ENCODE assay signal across 6 cellular contexts in the genomic region with DNA sequence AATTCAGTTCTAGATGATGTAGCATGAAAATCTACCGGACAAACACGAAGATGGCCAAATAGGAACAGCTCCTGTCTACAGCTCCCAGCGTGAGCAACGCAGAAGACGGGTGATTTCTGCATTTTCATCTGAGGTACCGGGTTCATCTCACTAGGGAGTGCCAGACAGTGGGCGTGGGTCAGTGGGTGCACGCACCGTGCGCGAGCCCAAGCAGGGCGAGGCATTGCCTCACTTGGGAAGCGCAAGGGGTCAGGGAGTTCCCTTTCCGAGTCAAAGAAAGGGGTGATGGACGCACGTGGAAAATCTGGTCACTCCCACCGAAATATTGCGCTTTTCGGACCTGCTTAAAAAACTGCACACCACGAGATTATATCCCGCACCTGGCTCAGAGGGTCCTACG.
DNase-seq lines count a peak whose midpoint lies in the region; ATAC-seq, FAIRE-seq and TF ChIP-seq lines count a peak whose summit lies in the region.
"Not testable (repeated sequence)": the region's sequence is repeated elsewhere in the genome, so short reads cannot be mapped to it uniquely, and the experiment has no call there.

No MANE protein-coding gene starts in this region.

- H3K4ac ChIP-seq in H9 (ENCODE audit: low read depth, low read length); H1 (replicated peaks; ENCODE audit: insufficient read length, low read depth, low read length): not testable (repeated sequence)

- not testable (repeated sequence) for H2BK12ac ChIP-seq in H9 (ENCODE audit: insufficient read length, low read depth, low read length)
- H2BK12ac ChIP-seq in H1 (ENCODE audit: low read depth, low read length), result peak overlapping the region; percentile 60; the same call in 1 of the 2 replicates

- H3K4me1 ChIP-seq in Caco-2; H9 (ENCODE audit: insufficient read depth, low read length); K562 (replicated peaks in 1 of 2; ENCODE audit: control insufficient read depth in 2 of 2, insufficient read depth in 2 of 2, low read length in 2 of 2); H1 (replicated peaks in 1 of 4; ENCODE audit: control insufficient read depth in 3 of 4, insufficient read depth in 4 of 4, low read length in 3 of 4): not testable (repeated sequence)

- not testable (repeated sequence) for H3K79me1 ChIP-seq in H9 (ENCODE audit: insufficient read depth, low read depth, low read length, poor library complexity, severe bottlenecking); H1 (ENCODE audit: low read depth, low read length)

- not testable (repeated sequence) for H3K23me2 ChIP-seq in H9 (ENCODE audit: insufficient read length, low read depth, low read length, poor library complexity, severe bottlenecking); H1 (ENCODE audit: low read depth, low read length)

- H2AFZ ChIP-seq in H9 (ENCODE audit: low read length), result not testable (repeated sequence)
- H2AFZ ChIP-seq in K562 (ENCODE audit: low read depth, low read length), result 0 out of 2 replicates have a peak overlapping the region, but pooled peaks have one; percentile 14
- 0 out of 2 replicates have a peak overlapping the region, but pooled peaks have one; percentile 85 for H2AFZ ChIP-seq in H1 (ENCODE audit: low read length)

- not testable (repeated sequence) for H3K27me3 Mint-ChIP-seq in Caco-2 (ENCODE audit: insufficient read depth, unreplicated experiment); H9 (ENCODE audit: low read depth); WTC11 (ENCODE audit: low read depth)

- not testable (repeated sequence) for H2BK5ac ChIP-seq in H9 (ENCODE audit: insufficient read length, low read length); H1 (ENCODE audit: low read depth, low read length)

- not testable (repeated sequence) for H2BK20ac ChIP-seq in H9 (ENCODE audit: low read depth, low read length, poor library complexity, severe bottlenecking); H1 (ENCODE audit: low read length)

- H3K4me2 ChIP-seq in H9 (ENCODE audit: insufficient read depth, insufficient read length, low read length); K562 (ENCODE audit: insufficient read depth, low read length); H1 (ENCODE audit: insufficient read depth in 1 of 2, low read depth in 2 of 2, low read length in 2 of 2): not testable (repeated sequence)

- not testable (repeated sequence) for H3K4me1 Mint-ChIP-seq in Caco-2 (ENCODE audit: low read depth, unreplicated experiment); H9
- peaks cover 14% of the 10 kb centered on the region for H3K4me1 Mint-ChIP-seq in WTC11

- not testable (repeated sequence) for H4K5ac ChIP-seq in H9 (ENCODE audit: insufficient read length, low read depth, low read length); H1 (ENCODE audit: insufficient read length, low read depth, low read length)

- ATAC-seq in WTC11, K562: not testable (repeated sequence)

- H3K18ac ChIP-seq in H9 (ENCODE audit: insufficient read length, low read depth, low read length); H1 (ENCODE audit: extremely low read depth, low read length): not testable (repeated sequence)

- not testable (repeated sequence) for DNase-seq in Caco-2; WTC11 (ENCODE audit: low spot score); K562 (ENCODE audit: extremely low read depth in 1 of 4, low spot score in 3 of 4); H1 (ENCODE audit: low read depth in 1 of 2, low spot score in 2 of 2)
- DNase-seq in ELF-1 (ENCODE audit: low read depth, low spot score) (peak; percentile 48), H9 (peak; percentile 34)

- in situ Hi-C loops in K562 (cut with MboI), result not testable (repeated sequence)

- H3K9me3 Mint-ChIP-seq in Caco-2 (ENCODE audit: unreplicated experiment); H9: not testable (repeated sequence)
- H3K9me3 Mint-ChIP-seq in WTC11, result peaks cover 15% of the 10 kb centered on the region

- not testable (repeated sequence) for H3K27ac ChIP-seq in H9 (ENCODE audit: insufficient read length, low read depth, low read length); K562 (ENCODE audit: extremely low read depth, low read depth, low read length); H1 (ENCODE audit: low read depth, low read length)

- H2AK5ac ChIP-seq in H9 (ENCODE audit: insufficient read length, low read length); H1 (ENCODE audit: low read depth, low read length): not testable (repeated sequence)

- BruUV-seq in Caco-2 (replicated peaks; lab: Mats Ljungman, UMichigan); K562 (replicated peaks; lab: Mats Ljungman, UMichigan): not testable (repeated sequence)

- TF ChIP-seq CTCF in Caco-2 (IDR thresholded peaks at IDR 0.05; ENCODE audit: insufficient read depth in 1 of 2, low read depth in 1 of 2, low read length in 1 of 2, severe bottlenecking in 1 of 2, unreplicated experiment in 1 of 2); H9 (conservative IDR thresholded peaks at IDR 0.05); WTC11 (IDR thresholded peaks at IDR 0.05); K562 (IDR thresholded peaks at IDR 0.05 in 2 of 3, conservative IDR thresholded peaks at IDR 0.05 in 1 of 3; ENCODE audit: insufficient read depth in 2 of 3, low read depth in 1 of 3, low read length in 3 of 3); H1 (IDR thresholded peaks at IDR 0.05; ENCODE audit: control extremely low read depth in 1 of 3, insufficient read depth in 1 of 3, low read depth in 1 of 3, low read length in 3 of 3): not testable (repeated sequence)

- not testable (repeated sequence) for H3K36me3 Mint-ChIP-seq in Caco-2 (ENCODE audit: insufficient read depth, unreplicated experiment); WTC11
- peaks cover 2 to 19% (median 4%) of the 10 kb centered on the region in 3 experiments; a peak in 6 of 7 replicates for H3K36me3 Mint-ChIP-seq in H9 (ENCODE audit: insufficient read depth in 1 of 3, low read depth in 3 of 3)

- not testable (repeated sequence) for H3K23ac ChIP-seq in H9 (ENCODE audit: insufficient read length, low read depth, low read length); H1 (ENCODE audit: insufficient read length)

- not testable (repeated sequence) for H2BK120ac ChIP-seq in H9 (ENCODE audit: low read depth, low read length, poor library complexity, severe bottlenecking); H1 (replicated peaks; ENCODE audit: low read depth, low read length)

- not testable (repeated sequence) for H3K79me2 ChIP-seq in H9 (ENCODE audit: insufficient read depth, low read length); K562 (ENCODE audit: control insufficient read depth, insufficient read depth, low read length); H1 (ENCODE audit: control insufficient read depth in 1 of 2, insufficient read depth in 2 of 2, low read length in 2 of 2)

- H3K36me3 ChIP-seq in Caco-2 (ENCODE audit: control insufficient read depth, insufficient read depth, low read length); K562 (ENCODE audit: control insufficient read depth, insufficient read depth, low read length); H1 (ENCODE audit: control insufficient read depth in 2 of 4, insufficient read depth in 4 of 4, low read length in 3 of 4): not testable (repeated sequence)

- H3K4me3 Mint-ChIP-seq in Caco-2 (ENCODE audit: unreplicated experiment), result peak overlapping the region; percentile 60
- not testable (repeated sequence) for H3K4me3 Mint-ChIP-seq in H9
- H3K4me3 Mint-ChIP-seq in WTC11, result peak overlapping the region; percentile 31

- H3K9me3 ChIP-seq in Caco-2; H9 (ENCODE audit: control insufficient read depth, low read depth, low read length); K562 (replicated peaks; ENCODE audit: control insufficient read depth, insufficient read depth, low read depth, low read length); H1 (ENCODE audit: insufficient read depth in 2 of 2, low read depth in 1 of 2, low read length in 1 of 2): not testable (repeated sequence)

- H3K27ac Mint-ChIP-seq in Caco-2 (ENCODE audit: unreplicated experiment); WTC11: not testable (repeated sequence)
- H3K27ac Mint-ChIP-seq in H9, result 0 out of 7 replicates have a peak overlapping the region, but pooled peaks of 1 of the 3 experiments have one; percentile 22

- H3K9ac ChIP-seq in H9 (ENCODE audit: extremely low read depth, insufficient read length, low read length); K562 (ENCODE audit: insufficient read depth in 1 of 2, low read depth in 2 of 2, low read length in 2 of 2); H1 (replicated peaks in 1 of 4; ENCODE audit: extremely low read depth in 1 of 4, low read depth in 3 of 4, low read length in 3 of 4): not testable (repeated sequence)

- not testable (repeated sequence) for H3T11ph ChIP-seq in H9 (ENCODE audit: low read length)

- H4K20me1 ChIP-seq in H9 (ENCODE audit: control insufficient read depth, insufficient read depth, insufficient read length); K562 (replicated peaks; ENCODE audit: control insufficient read depth, insufficient read depth, low read length); H1 (replicated peaks in 1 of 2; ENCODE audit: control insufficient read depth in 1 of 2, insufficient read depth in 2 of 2, low read length in 2 of 2): not testable (repeated sequence)

- H4K91ac ChIP-seq in H9 (ENCODE audit: insufficient read length, low read depth, low read length); H1 (replicated peaks; ENCODE audit: insufficient read length, low read length): not testable (repeated sequence)

- FAIRE-seq in K562 (lab: Jason Lieb, UNC); H1 (lab: Jason Lieb, UNC): not testable (repeated sequence)

- WGBS in H9 (ENCODE audit: extremely low coverage, insufficient read length, low lambda C conversion rate), result no CpG with 5 or more reads among the region's 22 CpGs
- WGBS in K562 (ENCODE audit: insufficient coverage, low coverage, missing lambda C conversion rate), result 28% methylated on average over 14 of the region's 22 CpGs
- WGBS in H1 (ENCODE audit: extremely low coverage in 1 of 2, insufficient coverage in 1 of 2, insufficient read length in 1 of 2, insufficient replicate concordance in 2 of 2, low coverage in 1 of 2, low lambda C conversion rate in 2 of 2, missing lambda C conversion rate in 1 of 2), 2 experiments, result 90% methylated on average over 21 of the region's 22 CpGs; no CpG with 5 or more reads in 1 of the 2 experiments

- not testable (repeated sequence) for TF ChIP-seq POLR2A in K562 (conservative IDR thresholded peaks at IDR 0.05); H1 (IDR thresholded peaks at IDR 0.05; ENCODE audit: control extremely low read depth in 1 of 2, low read depth in 2 of 2, low read length in 2 of 2)

- POLR2A ChIA-PET in Caco-2 (lab: Charles Lee); WTC11 (lab: Charles Lee); K562 (lab: Yijun Ruan, JAX); H1 (lab: Charles Lee; ENCODE audit: partially characterized antibody): not testable (repeated sequence)

- intact Hi-C loops in Caco-2 (cut with micrococcal nuclease; ENCODE audit: unreplicated experiment), result loop anchor here (1.0 kb wide), 1 partner anchor 11 kb away; no protein-coding TSS in a partner anchor
- intact Hi-C loops in K562 (cut with micrococcal nuclease), result not testable (repeated sequence)

- H4K8ac ChIP-seq in H9 (replicated peaks; ENCODE audit: insufficient read length, low read depth, low read length); H1 (ENCODE audit: extremely low read depth, insufficient read depth, low read length): not testable (repeated sequence)

- H3K56ac ChIP-seq in H9 (ENCODE audit: insufficient read length, low read depth, low read length); H1 (replicated peaks; ENCODE audit: insufficient read length, low read depth, low read length): not testable (repeated sequence)

- H2BK15ac ChIP-seq in H9 (ENCODE audit: low read depth, low read length); H1 (ENCODE audit: low read length): not testable (repeated sequence)

- H3K27me3 ChIP-seq in Caco-2 (replicated peaks; ENCODE audit: control insufficient read depth, insufficient read depth, low read length); H9 (ENCODE audit: insufficient read depth, low read length); K562 (ENCODE audit: control insufficient read depth in 2 of 2, insufficient read depth in 2 of 2, low read length in 2 of 2); H1 (replicated peaks in 1 of 4; ENCODE audit: control insufficient read depth in 3 of 4, extremely low read depth in 1 of 4, insufficient read depth in 3 of 4, low read length in 3 of 4): not testable (repeated sequence)

- not testable (repeated sequence) for TF ChIP-seq EP300 in K562 (IDR thresholded peaks at IDR 0.05; ENCODE audit: low read length); H1 (IDR thresholded peaks at IDR 0.05; ENCODE audit: borderline replicate concordance in 1 of 2, low read depth in 2 of 2, low read length in 2 of 2)

- CTCF ChIA-PET in Caco-2 (lab: Charles Lee); WTC11 (lab: Charles Lee); K562 (lab: Yijun Ruan, JAX; ENCODE audit: low intra/inter-chr PET ratio): not testable (repeated sequence)
- CTCF ChIA-PET in H1 (lab: Charles Lee; ENCODE audit: partially characterized antibody), result interaction anchor here (1.0 kb wide), 1 partner anchor 13 kb away, joined by 4 read pairs; no protein-coding TSS in a partner anchor

- H3K9me1 ChIP-seq in K562 (ENCODE audit: control insufficient read depth, insufficient read depth, low read length), result not testable (repeated sequence)

- TF ChIP-seq RAD21 in K562 (CRISPR knock-in tag; conservative IDR thresholded peaks at IDR 0.05 in 1 of 2, IDR thresholded peaks at IDR 0.05 in 1 of 2); H1 (IDR thresholded peaks at IDR 0.05 in 1 of 2, conservative IDR thresholded peaks at IDR 0.05 in 1 of 2; ENCODE audit: low read depth in 2 of 2, low read length in 2 of 2): not testable (repeated sequence)

- peak overlapping the region; percentile 20; the same call in 1 of the 2 replicates for H3K4me3 ChIP-seq in Caco-2 (ENCODE audit: low read depth, low read length)
- H3K4me3 ChIP-seq in K562; H1 (ENCODE audit: extremely low read depth in 1 of 4, insufficient read depth in 2 of 4, low read depth in 3 of 4, low read length in 4 of 4): not testable (repeated sequence)

- not testable (repeated sequence) for H3K14ac ChIP-seq in H9 (ENCODE audit: insufficient read depth, low read length); H1 (ENCODE audit: insufficient read length)
